In the genomic region with DNA sequence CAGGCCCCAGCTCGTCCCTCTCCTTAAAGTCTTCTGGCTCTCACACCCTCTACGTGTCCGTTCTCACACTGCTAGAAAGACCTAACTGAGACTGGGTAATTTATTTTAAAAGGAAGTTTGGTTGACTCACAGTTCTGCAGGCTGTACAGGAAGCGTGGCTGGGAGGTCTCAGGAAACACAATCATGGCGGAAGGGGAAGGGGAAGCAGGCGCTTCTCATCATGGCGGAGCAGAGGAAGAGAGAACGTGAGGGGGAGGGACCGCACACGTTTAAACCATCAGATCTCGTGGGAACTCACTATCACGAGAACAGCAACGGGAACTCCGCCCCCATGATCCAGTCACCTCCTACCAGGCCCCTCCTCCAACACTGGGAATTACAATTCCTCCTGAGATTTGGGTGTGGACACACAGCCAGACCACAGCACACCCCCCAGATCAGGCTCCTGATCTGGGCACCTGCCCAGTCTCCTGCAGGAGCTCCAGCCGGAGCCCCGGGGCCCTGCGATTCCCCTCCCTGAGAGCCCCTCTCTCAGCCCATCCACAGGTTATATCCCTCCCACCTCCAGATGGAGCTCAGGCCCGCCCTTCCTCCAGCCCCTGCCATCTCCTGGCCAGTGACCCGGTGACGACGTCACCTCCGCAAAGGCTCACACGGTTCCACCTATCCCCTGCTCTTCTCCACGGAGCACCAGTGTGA, we compare ENCODE assay signal across 8 cellular contexts.
DNase-seq lines count a peak whose midpoint lies in the region; ATAC-seq and TF ChIP-seq lines count a peak whose summit lies in the region.

No MANE protein-coding gene starts in this region.

- H3K27me3 ChIP-seq in Panc1 (ENCODE audit: control insufficient read depth, insufficient read depth, low read length): peaks cover 2% of the 10 kb centered on the region; the same call in 1 of the 2 replicates
- H3K27me3 ChIP-seq in foreskin keratinocyte: no peaks in the 10 kb centered on the region

- TF ChIP-seq CTCF in Panc1 (IDR thresholded peaks at IDR 0.05): no peak
- TF ChIP-seq CTCF in foreskin keratinocyte (conservative IDR thresholded peaks at IDR 0.05): no peak

- H3K4me1 Mint-ChIP-seq in stimulated activated memory B cell treated with anti-CD40 and anti-IgM and Interleukin-4, amounts not matched to agents 10 μg/mL and 1 μg/mL and 100 μg/mL, for 72 hours: peaks cover 42% of the 10 kb centered on the region

- peaks cover 4% of the 10 kb centered on the region for H3K36me3 Mint-ChIP-seq in stimulated activated memory B cell treated with anti-CD40 and anti-IgM and Interleukin-4, amounts not matched to agents 10 μg/mL and 1 μg/mL and 100 μg/mL, for 72 hours

- DNase-seq in A172 (ENCODE audit: low spot score) (peak; percentile 1), Panc1 (ENCODE audit: low read depth, low spot score) (no peak), mucosa of gallbladder (ENCODE audit: low spot score) (peak; percentile 76), foreskin keratinocyte (no peak), cerebellar cortex (ENCODE audit: low spot score) (no peak)
- peak; percentile 88 for DNase-seq in activated effector memory CD4-positive, alpha-beta T cell treated with anti-CD3 and anti-CD28 coated beads, Interleukin-2, amount 50 U/mL, for 16 hours

- no peaks in the 10 kb centered on the region for H3K36me3 ChIP-seq in Panc1 (ENCODE audit: control insufficient read depth, insufficient read depth, low read length)

- peak overlapping the region; percentile 86 for H3K4me3 Mint-ChIP-seq in stimulated activated memory B cell treated with anti-CD40 and anti-IgM and Interleukin-4, amounts not matched to agents 10 μg/mL and 1 μg/mL and 100 μg/mL, for 72 hours

- no TSS peak for BruUV-seq in Panc1 (replicated peaks; lab: Mats Ljungman, UMichigan)

- ATAC-seq in GM21529 (IDR thresholded peaks at IDR 0.05; ENCODE audit: unreplicated experiment) (peak; percentile 57), Panc1 (peak; percentile 18; the same call in 1 of the 2 replicates), foreskin keratinocyte (no peak)
- ATAC-seq in stimulated activated memory B cell treated with anti-CD40 and anti-IgM and Interleukin-4, amounts not matched to agents 10 μg/mL and 1 μg/mL and 100 μg/mL, for 72 hours: peak; percentile 79

- no peaks in the 10 kb centered on the region for H3K9me3 ChIP-seq in Panc1 (ENCODE audit: control insufficient read depth, insufficient read depth, low read depth, low read length)

- H3K27ac Mint-ChIP-seq in stimulated activated memory B cell treated with anti-CD40 and anti-IgM and Interleukin-4, amounts not matched to agents 10 μg/mL and 1 μg/mL and 100 μg/mL, for 72 hours: peak overlapping the region; percentile 75

- CTCF ChIA-PET in Panc1 (lab: Charles Lee): interaction anchor here (0.6 to 1.0 kb wide), 2 partner anchors 8 to 44 kb away, joined by 3 to 6 read pairs; no protein-coding TSS in a partner anchor

- H3K27me3 Mint-ChIP-seq in stimulated activated memory B cell treated with anti-CD40 and anti-IgM and Interleukin-4, amounts not matched to agents 10 μg/mL and 1 μg/mL and 100 μg/mL, for 72 hours: no peaks in the 10 kb centered on the region

- H3K27ac ChIP-seq in Panc1 (ENCODE audit: low read length) (no peak overlapping the region), foreskin keratinocyte (no peak overlapping the region)

- intact Hi-C loops in Panc1 (cut with micrococcal nuclease; ENCODE audit: unreplicated experiment): no loop called here

- no peak overlapping the region for H3K4me3 ChIP-seq in Panc1 (ENCODE audit: low read depth in 2 of 2, low read length in 2 of 2)

- POLR2A ChIA-PET in Panc1 (lab: Charles Lee): interaction anchor here (0.6 kb wide), 2 partner anchors 11 to 904 kb away, joined by 7 read pairs; no protein-coding TSS in a partner anchor

- H3K4me1 ChIP-seq in Panc1 (ENCODE audit: control insufficient read depth, insufficient read depth, low read length) (no peaks in the 10 kb centered on the region), foreskin keratinocyte (no peaks in the 10 kb centered on the region)

- no peaks in the 10 kb centered on the region for H3K9me3 Mint-ChIP-seq in stimulated activated memory B cell treated with anti-CD40 and anti-IgM and Interleukin-4, amounts not matched to agents 10 μg/mL and 1 μg/mL and 100 μg/mL, for 72 hours

- in situ Hi-C loops in Panc1 (cut with HindIII; ENCODE audit: low pct_unique_long_range_greater_than_20kb, low sequenced_read_pairs): no loop called here

Comparison
In these comparisons a context has a peak if more than half of its experiments do, and no peak if none do; other contexts are left out.
1. DNase-seq: peak in A172 (single experiment), activated effector memory CD4-positive, alpha-beta T cell treated with anti-CD3 and anti-CD28 coated beads, Interleukin-2, amount 50 U/mL, for 16 hours (single experiment) and mucosa of gallbladder (single experiment); none in Panc1 (single experiment), foreskin keratinocyte (0 of 2) and cerebellar cortex (single experiment).